Comparison of ENCODE assay signal across 28 cellular contexts in the genomic region with DNA sequence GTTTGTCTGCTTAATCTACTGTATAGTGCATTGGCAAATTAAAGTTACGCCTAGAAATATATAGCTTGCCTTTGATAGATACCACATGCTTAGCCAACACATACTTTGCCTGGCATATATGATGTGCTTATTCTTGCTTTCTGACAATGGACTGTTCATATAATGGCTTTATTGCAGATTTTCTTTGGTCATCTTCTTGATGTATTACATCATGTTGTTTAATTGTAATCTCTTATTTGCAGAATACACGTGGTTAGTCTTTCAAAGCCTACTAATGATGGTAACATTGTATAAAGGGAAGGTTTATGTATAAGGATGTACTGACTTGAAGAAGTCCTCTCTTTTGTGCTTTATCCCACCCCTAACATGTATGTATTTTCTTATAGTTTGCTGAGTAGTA.
"Had no signal": no experiment of that assay in that cellular context is flagged by ENCODE, and none has a peak within 500 bp of the region (broad histone marks: within the 10 kb centered on the region; RNA-seq: fewer than 3 reads in every experiment).

No MANE protein-coding gene starts in this region.

- H3K27me3 ChIP-seq: colonic mucosa, esophagus squamous epithelium, gastrocnemius medialis, sigmoid colon, upper lobe of right lung had no signal

- H3K4me2 ChIP-seq: smooth muscle cell had no signal

- DNase-seq: activated CD4-positive, alpha-beta T cell treated with anti-CD3 and anti-CD28 coated beads, Interleukin-2, amount 10 ng/mL, durations not matched to agents 7 days and 5 days; activated CD4-positive, CD25-positive, alpha-beta regulatory T cell treated with anti-CD3 and anti-CD28 coated beads, Interleukin-2, amount 50 U/mL, for 72 hours; activated CD8-positive, alpha-beta memory T cell treated with anti-CD3 and anti-CD28 coated beads, Interleukin-2, amount 10 ng/mL, durations not matched to agents 7 days and 5 days; activated CD8-positive, alpha-beta T cell treated with anti-CD3 and anti-CD28 coated beads for 36 hours; activated gamma-delta T cell; activated T-cell treated with anti-CD3 and anti-CD28 coated beads for 4 hours; aorta; colonic mucosa; endodermal cell; esophagus squamous epithelium; gastrocnemius medialis; hypothalamus; left colon; mesenchymal stem cell; nephron progenitor cell; retina; sigmoid colon; stimulated activated CD4-positive, alpha-beta T cell treated with anti-CD3 and anti-CD28 coated beads, Interleukin-15, amount 100 ng/mL, for 24 hours; stimulated activated CD8-positive, alpha-beta memory T cell treated with anti-CD3 and anti-CD28 coated beads, Interleukin-4, amount 100 ng/mL, for 48 hours; stimulated activated naive B cell treated with anti-CD40 and anti-IgM and Interleukin-4, amounts not matched to agents 10 μg/mL and 1 μg/mL and 100 μg/mL, for 72 hours; T-helper 2 cell; upper lobe of right lung; WERI-Rb-1 had no signal

- H3K4me3 Mint-ChIP-seq: activated CD4-positive, alpha-beta T cell treated with anti-CD3 and anti-CD28 coated beads, Interleukin-2, amount 10 ng/mL, durations not matched to agents 7 days and 5 days; activated CD8-positive, alpha-beta memory T cell treated with anti-CD3 and anti-CD28 coated beads, Interleukin-2, amount 10 ng/mL, durations not matched to agents 7 days and 5 days; activated CD8-positive, alpha-beta T cell treated with anti-CD3 and anti-CD28 coated beads for 36 hours; activated naive CD4-positive, alpha-beta T cell treated with anti-CD3 and anti-CD28 coated beads, Interleukin-2, amount 50 U/mL, for 24 hours; activated T-helper 1 cell treated with anti-CD3 and anti-CD28 coated beads, Interleukin-12 subunit alpha, Interleukin-12 subunit beta, Interleukin-2, Interleukin-4 antibody, amounts not matched to agents 30 ng/mL and 10 ng/mL and 1 ng/mL, durations not matched to agents 14 hours and 24 hours and 36 hours; endodermal cell; nephron progenitor cell; stimulated activated naive B cell treated with anti-CD40 and anti-IgM and Interleukin-4, amounts not matched to agents 10 μg/mL and 1 μg/mL and 100 μg/mL, for 72 hours had no signal

- H3K4me1 Mint-ChIP-seq: activated CD4-positive, alpha-beta T cell treated with anti-CD3 and anti-CD28 coated beads, Interleukin-2, amount 10 ng/mL, durations not matched to agents 7 days and 5 days; activated CD8-positive, alpha-beta memory T cell treated with anti-CD3 and anti-CD28 coated beads, Interleukin-2, amount 10 ng/mL, durations not matched to agents 7 days and 5 days; activated naive CD4-positive, alpha-beta T cell treated with anti-CD3 and anti-CD28 coated beads, Interleukin-2, amount 50 U/mL, for 24 hours; endodermal cell; nephron progenitor cell; stimulated activated naive B cell treated with anti-CD40 and anti-IgM and Interleukin-4, amounts not matched to agents 10 μg/mL and 1 μg/mL and 100 μg/mL, for 72 hours had no signal

- H3K36me3 ChIP-seq: colonic mucosa, esophagus squamous epithelium, gastrocnemius medialis, sigmoid colon, thoracic aorta, upper lobe of right lung, WERI-Rb-1 had no signal

- H3K9me3 ChIP-seq: colonic mucosa, esophagus squamous epithelium, gastrocnemius medialis, sigmoid colon, thoracic aorta, upper lobe of right lung had no signal

- H3K27ac Mint-ChIP-seq: activated CD4-positive, alpha-beta T cell treated with anti-CD3 and anti-CD28 coated beads, Interleukin-2, amount 10 ng/mL, durations not matched to agents 7 days and 5 days; activated CD8-positive, alpha-beta memory T cell treated with anti-CD3 and anti-CD28 coated beads, Interleukin-2, amount 10 ng/mL, durations not matched to agents 7 days and 5 days; activated CD8-positive, alpha-beta T cell treated with anti-CD3 and anti-CD28 coated beads for 36 hours; activated naive CD4-positive, alpha-beta T cell treated with anti-CD3 and anti-CD28 coated beads, Interleukin-2, amount 50 U/mL, for 24 hours; activated T-helper 1 cell treated with anti-CD3 and anti-CD28 coated beads, Interleukin-12 subunit alpha, Interleukin-12 subunit beta, Interleukin-2, Interleukin-4 antibody, amounts not matched to agents 30 ng/mL and 10 ng/mL and 1 ng/mL, durations not matched to agents 14 hours and 24 hours and 36 hours; endodermal cell; nephron progenitor cell; progenitor cell of endocrine pancreas; stimulated activated naive B cell treated with anti-CD40 and anti-IgM and Interleukin-4, amounts not matched to agents 10 μg/mL and 1 μg/mL and 100 μg/mL, for 72 hours had no signal

- H3K4me1 ChIP-seq: colonic mucosa, esophagus squamous epithelium, gastrocnemius medialis, sigmoid colon, upper lobe of right lung had no signal

- H3K4me3 ChIP-seq: colonic mucosa, esophagus squamous epithelium, gastrocnemius medialis, sigmoid colon, smooth muscle cell, thoracic aorta, upper lobe of right lung had no signal

- H3K36me3 Mint-ChIP-seq: activated CD8-positive, alpha-beta memory T cell treated with anti-CD3 and anti-CD28 coated beads, Interleukin-2, amount 10 ng/mL, durations not matched to agents 7 days and 5 days; activated naive CD4-positive, alpha-beta T cell treated with anti-CD3 and anti-CD28 coated beads, Interleukin-2, amount 50 U/mL, for 24 hours; stimulated activated naive B cell treated with anti-CD40 and anti-IgM and Interleukin-4, amounts not matched to agents 10 μg/mL and 1 μg/mL and 100 μg/mL, for 72 hours had no signal

- H3K27ac ChIP-seq: colonic mucosa, esophagus squamous epithelium, gastrocnemius medialis, sigmoid colon, thoracic aorta, upper lobe of right lung, WERI-Rb-1 had no signal

- H3K9me3 Mint-ChIP-seq: activated CD4-positive, alpha-beta T cell treated with anti-CD3 and anti-CD28 coated beads, Interleukin-2, amount 10 ng/mL, durations not matched to agents 7 days and 5 days; activated CD8-positive, alpha-beta T cell treated with anti-CD3 and anti-CD28 coated beads for 36 hours; activated naive CD4-positive, alpha-beta T cell treated with anti-CD3 and anti-CD28 coated beads, Interleukin-2, amount 50 U/mL, for 24 hours; activated T-helper 1 cell treated with anti-CD3 and anti-CD28 coated beads, Interleukin-12 subunit alpha, Interleukin-12 subunit beta, Interleukin-2, Interleukin-4 antibody, amounts not matched to agents 30 ng/mL and 10 ng/mL and 1 ng/mL, durations not matched to agents 14 hours and 24 hours and 36 hours; endodermal cell; nephron progenitor cell; stimulated activated naive B cell treated with anti-CD40 and anti-IgM and Interleukin-4, amounts not matched to agents 10 μg/mL and 1 μg/mL and 100 μg/mL, for 72 hours had no signal
